ENCODE assay signal across 12 cellular contexts in the genomic region with DNA sequence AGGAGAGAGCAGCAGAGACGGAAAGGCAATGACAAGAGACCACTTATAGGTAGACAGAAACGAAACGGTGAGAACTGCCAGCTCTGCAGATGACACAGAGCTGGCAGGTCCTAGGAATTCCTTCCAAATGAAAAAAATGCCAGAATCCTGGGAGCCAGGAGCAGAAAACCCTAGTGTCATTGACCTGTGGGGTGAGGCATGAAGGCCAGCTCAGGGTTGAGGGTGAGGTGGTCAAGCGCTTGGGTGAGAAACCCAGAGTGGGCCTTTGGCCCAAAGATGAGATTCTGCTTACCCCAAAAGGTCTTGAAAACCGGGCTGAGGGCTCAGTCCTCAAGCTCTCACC. TPM values are rescaled to one million over a fixed set of nuclear protein-coding genes. Genes with fewer than 3 reads are reported as not detected.
A peak's percentile ranks its signal among the peaks of the same experiment; 100 is the strongest.
DNase-seq lines count a peak whose midpoint lies in the region; FAIRE-seq and TF ChIP-seq lines count a peak whose summit lies in the region.
"Had no signal": no experiment of that assay in that cellular context is flagged by ENCODE, and none has a peak within 500 bp of the region (broad histone marks: within the 10 kb centered on the region; RNA-seq: fewer than 3 reads in every experiment).

No MANE protein-coding gene starts in this region.

- no peak overlapping the region for H4K8ac ChIP-seq in H1 (ENCODE audit: extremely low read depth, insufficient read depth, low read length)

- CTCF ChIA-PET in H1 (lab: Charles Lee; ENCODE audit: partially characterized antibody), result interaction anchor here (0.7 to 7.6 kb wide), 20 partner anchors 10 to 219 kb away, joined by 3 to 58 read pairs (median 5); a partner anchor contains a TSS

- H3K4me3 Mint-ChIP-seq in nephron, result peak overlapping the region in 1 of 3 experiments; percentile 1

- H3K18ac ChIP-seq in H1 (ENCODE audit: extremely low read depth, low read length), result no peak overlapping the region

- H3K9me3 ChIP-seq in left ventricle myocardium inferior (replicated peaks), result no peaks in the 10 kb centered on the region
- H3K9me3 ChIP-seq in H1 (ENCODE audit: insufficient read depth in 2 of 2, low read depth in 1 of 2, low read length in 1 of 2), result no peaks in the 10 kb centered on the region
- H3K9me3 ChIP-seq in vagina, result no peaks in the 10 kb centered on the region

- H3K4me2 ChIP-seq in H1 (ENCODE audit: insufficient read depth in 1 of 2, low read depth in 2 of 2, low read length in 2 of 2), result no peak overlapping the region

- no peak overlapping the region for H3K23ac ChIP-seq in H1 (ENCODE audit: insufficient read length)

- no peak overlapping the region for H3K14ac ChIP-seq in H1 (ENCODE audit: insufficient read length)

- no peak overlapping the region for H4K91ac ChIP-seq in H1 (replicated peaks; ENCODE audit: insufficient read length, low read length)

- H4K20me1 ChIP-seq in H1 (replicated peaks in 1 of 2; ENCODE audit: control insufficient read depth in 1 of 2, insufficient read depth in 2 of 2, low read length in 2 of 2), result peaks cover 6 to 8% of the 10 kb centered on the region in 2 experiments

- H3K27me3 ChIP-seq in left ventricle myocardium inferior (ENCODE audit: low read depth) (peaks cover 27% of the 10 kb centered on the region), H1 (replicated peaks in 1 of 4; ENCODE audit: control insufficient read depth in 3 of 4, extremely low read depth in 1 of 4, insufficient read depth in 3 of 4, low read length in 3 of 4) (peaks cover 0 to 21% (median 15%) of the 10 kb centered on the region in 4 experiments; a peak in 5 of 7 replicates), vagina (no peaks in the 10 kb centered on the region)

- H3K79me2 ChIP-seq in H1 (ENCODE audit: control insufficient read depth in 1 of 2, insufficient read depth in 2 of 2, low read length in 2 of 2), result no peaks in the 10 kb centered on the region

- H4K5ac ChIP-seq in H1 (ENCODE audit: insufficient read length, low read depth, low read length), result no peak overlapping the region

- H2BK12ac ChIP-seq in H1 (ENCODE audit: low read depth, low read length), result 0 out of 2 replicates have a peak overlapping the region, but pooled peaks have one; percentile 39

- no peaks in the 10 kb centered on the region for H3K9me3 Mint-ChIP-seq in nephron

- peaks cover 33% of the 10 kb centered on the region for H3K27me3 Mint-ChIP-seq in nephron (ENCODE audit: low read depth)

- peak overlapping the region; percentile 96 for H3K27ac ChIP-seq in left ventricle myocardium inferior (replicated peaks)
- no peak overlapping the region for H3K27ac ChIP-seq in H1 (ENCODE audit: low read depth, low read length)
- peak overlapping the region; percentile 95 for H3K27ac ChIP-seq in vagina

- H3K27ac Mint-ChIP-seq in nephron, result peak overlapping the region; percentile 83 to 95 (median 93)

- H2AK5ac ChIP-seq in H1 (ENCODE audit: low read depth, low read length), result no peak overlapping the region

- no peak overlapping the region for H2BK120ac ChIP-seq in H1 (replicated peaks; ENCODE audit: low read depth, low read length)

- FAIRE-seq in H1 (lab: Jason Lieb, UNC), result no peak

- peaks cover 55% of the 10 kb centered on the region for H3K36me3 ChIP-seq in left ventricle myocardium inferior
- peaks cover 0 to 4% (median 0%) of the 10 kb centered on the region in 4 experiments; a peak in 1 of 8 replicates for H3K36me3 ChIP-seq in H1 (ENCODE audit: control insufficient read depth in 2 of 4, insufficient read depth in 4 of 4, low read length in 3 of 4)
- peaks cover 0 to 15% of the 10 kb centered on the region in 2 donors for H3K36me3 ChIP-seq in vagina

- no peak overlapping the region for H2BK20ac ChIP-seq in H1 (ENCODE audit: low read length)

- no peaks in the 10 kb centered on the region for H3K23me2 ChIP-seq in H1 (ENCODE audit: low read depth, low read length)

- H3K4me1 ChIP-seq in left ventricle myocardium inferior (peaks cover 99% of the 10 kb centered on the region), H1 (replicated peaks in 1 of 4; ENCODE audit: control insufficient read depth in 3 of 4, insufficient read depth in 4 of 4, low read length in 3 of 4) (peaks cover 0 to 13% (median 9%) of the 10 kb centered on the region in 4 experiments; a peak in 6 of 7 replicates), vagina (peaks cover 80% of the 10 kb centered on the region)

- H3K4ac ChIP-seq in H1 (replicated peaks; ENCODE audit: insufficient read length, low read depth, low read length), result no peak overlapping the region

- TF ChIP-seq POLR2A in H1 (IDR thresholded peaks at IDR 0.05; ENCODE audit: control extremely low read depth in 1 of 2, low read depth in 2 of 2, low read length in 2 of 2) (no peak), vagina (IDR thresholded peaks at IDR 0.05) (no peak)

- H2BK15ac ChIP-seq in H1 (ENCODE audit: low read length), result no peak overlapping the region

- H3K56ac ChIP-seq in H1 (replicated peaks; ENCODE audit: insufficient read length, low read depth, low read length), result no peak overlapping the region

- peaks cover 80% of the 10 kb centered on the region for H3K36me3 Mint-ChIP-seq in nephron (ENCODE audit: low read depth)

- H3K4me1 Mint-ChIP-seq in nephron, result peaks cover 87% of the 10 kb centered on the region

- DNase-seq in left ventricle myocardium inferior (no peak), cardiac septum (ENCODE audit: low spot score) (no peak), H1 (ENCODE audit: low read depth in 1 of 2, low spot score in 2 of 2) (no peak), vagina (ENCODE audit: extremely low spot score in 2 of 2) (no peak), DMS53 treated with DMSO at 0.1 percent for 48 hours (lab: John Stamatoyannopoulos, UW; ENCODE audit: unreplicated experiment) (no peak), ureter (ENCODE audit: low spot score) (no peak), anterior cingulate cortex (lab: John Stamatoyannopoulos, UW) (no peak)
- DNase-seq: activated CD4-positive, alpha-beta T cell treated with anti-CD3 and anti-CD28 coated beads for 1 hour; C1 segment of cervical spinal cord; erythroblast; islet precursor cell had no signal

- POLR2A ChIA-PET in H1 (lab: Charles Lee; ENCODE audit: partially characterized antibody), result interaction anchor here (1.0 kb wide), 1 partner anchor 108 kb away, joined by 3 read pairs; no protein-coding TSS in a partner anchor

- H2BK5ac ChIP-seq in H1 (ENCODE audit: low read depth, low read length), result no peak overlapping the region

- no peak overlapping the region for H3K9ac ChIP-seq in H1 (replicated peaks in 1 of 4; ENCODE audit: extremely low read depth in 1 of 4, low read depth in 3 of 4, low read length in 3 of 4)

- TF ChIP-seq EP300 in H1 (IDR thresholded peaks at IDR 0.05; ENCODE audit: borderline replicate concordance in 1 of 2, low read depth in 2 of 2, low read length in 2 of 2), result no peak

- intact Hi-C loops in left ventricle myocardium inferior (cut with micrococcal nuclease), result no loop called here
- intact Hi-C loops in cardiac septum (cut with DNase I), result no loop called here
- intact Hi-C loops in vagina (cut with DNase I), result no loop called here

- no peak for TF ChIP-seq RAD21 in H1 (IDR thresholded peaks at IDR 0.05 in 1 of 2, conservative IDR thresholded peaks at IDR 0.05 in 1 of 2; ENCODE audit: low read depth in 2 of 2, low read length in 2 of 2)

- no peaks in the 10 kb centered on the region for H3K79me1 ChIP-seq in H1 (ENCODE audit: low read depth, low read length)

- whole genome bisulfite sequencing in H1 (ENCODE audit: extremely low coverage in 1 of 2, insufficient coverage in 1 of 2, insufficient read length in 1 of 2, insufficient replicate concordance in 2 of 2, low coverage in 1 of 2, low lambda C conversion rate in 2 of 2, missing lambda C conversion rate in 1 of 2), 2 experiments, result 73% methylated on average over 5 of the region's 5 CpGs; no CpG with 5 or more reads in 1 of the 2 experiments

- H2AFZ ChIP-seq in H1 (ENCODE audit: low read length), result no peak overlapping the region

- TF ChIP-seq CTCF in left ventricle myocardium inferior (IDR thresholded peaks at IDR 0.05; ENCODE audit: borderline replicate concordance) (no peak), H1 (IDR thresholded peaks at IDR 0.05; ENCODE audit: control extremely low read depth in 1 of 3, insufficient read depth in 1 of 3, low read depth in 1 of 3, low read length in 3 of 3) (no peak), nephron (IDR thresholded peaks at IDR 0.05; ENCODE audit: unreplicated experiment in 3 of 3) (no peak), vagina (IDR thresholded peaks at IDR 0.05) (no peak)

- H3K4me3 ChIP-seq in left ventricle myocardium inferior (no peak overlapping the region), H1 (ENCODE audit: extremely low read depth in 1 of 4, insufficient read depth in 2 of 4, low read depth in 3 of 4, low read length in 4 of 4) (no peak overlapping the region), vagina (no peak overlapping the region)

RNA-seq across cellular contexts. Expression of a gene that starts 9.2 kb away (rescaled TPM):
- total RNA-seq in left ventricle myocardium inferior (23.5 TPM), cardiac septum (15.0 TPM), vagina (33.1 TPM), ureter (14.9 TPM)
- 0.09 and 0.19 TPM in 2 replicates for total RNA-seq in H1 (2021; fragmentation: NEBNext Ultra II Directional; extraction: Animal tissue kit (Norgen Biotek cat#: 25700))
- 0.06 and 0.11 TPM in 2 replicates for polyA plus RNA-seq in H1 (2011; rRNA removed)
- 0.09 TPM for polyA plus RNA-seq in H1 (2011; cell fraction: cytosol; rRNA removed)
- polyA plus RNA-seq in H1 (2011; cell fraction: nucleus; rRNA removed), result 0.20 TPM
- 0.09 to 0.24 TPM (median 0.20 TPM) in 4 replicates for polyA plus RNA-seq in H1 (2012, experiment 1 of 2)
- polyA plus RNA-seq in H1 (2012, experiment 2 of 2), result 0.20 TPM
- polyA plus RNA-seq in H1 (2013, experiment 1 of 2), result 0.02 TPM
- polyA plus RNA-seq in H1 (2013, experiment 2 of 2), result 0.11 TPM
- 0.22 TPM in 1 of 2 replicates, not detected in the other for polyA minus RNA-seq in H1 (2011; rRNA and poly(A)+ RNA removed)
- not detected for polyA minus RNA-seq in H1 (2011; cell fraction: cytosol; rRNA and poly(A)+ RNA removed)
- polyA minus RNA-seq in H1 (2011; cell fraction: nucleus; rRNA and poly(A)+ RNA removed), result 0.30 TPM

RNA-seq across cellular contexts. Expression of a gene that starts 22.3 kb away (rescaled TPM):
- total RNA-seq in left ventricle myocardium inferior, result 16.6 TPM
- 19.8 TPM for total RNA-seq in cardiac septum
- 14.9 and 15.3 TPM in 2 replicates for total RNA-seq in H1 (2021; fragmentation: NEBNext Ultra II Directional; extraction: Animal tissue kit (Norgen Biotek cat#: 25700))
- polyA plus RNA-seq in H1 (2011; rRNA removed), result 34.5 and 37.0 TPM in 2 replicates
- polyA plus RNA-seq in H1 (2011; cell fraction: cytosol; rRNA removed), result 24.4 TPM
- polyA plus RNA-seq in H1 (2011; cell fraction: nucleus; rRNA removed), result 22.7 TPM
- polyA plus RNA-seq in H1 (2012, experiment 1 of 2), result 17.7 to 21.4 TPM (median 18.6 TPM) in 4 replicates
- polyA plus RNA-seq in H1 (2012, experiment 2 of 2), result 42.5 TPM
- polyA plus RNA-seq in H1 (2013, experiment 1 of 2), result 23.4 TPM
- 23.8 TPM for polyA plus RNA-seq in H1 (2013, experiment 2 of 2)
- polyA minus RNA-seq in H1 (2011; rRNA and poly(A)+ RNA removed), result 18.9 TPM in 2 replicates
- polyA minus RNA-seq in H1 (2011; cell fraction: cytosol; rRNA and poly(A)+ RNA removed), result 7.5 TPM
- 5.2 TPM for polyA minus RNA-seq in H1 (2011; cell fraction: nucleus; rRNA and poly(A)+ RNA removed)
- 24.3 TPM for total RNA-seq in vagina
- 39.5 TPM for total RNA-seq in ureter

RNA-seq across cellular contexts. Expression of a gene that starts 34.2 kb away (rescaled TPM):
- total RNA-seq in left ventricle myocardium inferior (29.1 TPM), cardiac septum (28.8 TPM), vagina (43.0 TPM), ureter (68.8 TPM)
- total RNA-seq in H1 (2021; fragmentation: NEBNext Ultra II Directional; extraction: Animal tissue kit (Norgen Biotek cat#: 25700)), result 24.9 and 27.1 TPM in 2 replicates
- polyA plus RNA-seq in H1 (2011; rRNA removed), result 30.0 and 48.3 TPM in 2 replicates
- polyA plus RNA-seq in H1 (2011; cell fraction: cytosol; rRNA removed), result 26.0 TPM
- 76.8 TPM for polyA plus RNA-seq in H1 (2011; cell fraction: nucleus; rRNA removed)
- polyA plus RNA-seq in H1 (2012, experiment 1 of 2), result 14.1 to 21.6 TPM (median 19.7 TPM) in 4 replicates
- 16.4 TPM for polyA plus RNA-seq in H1 (2012, experiment 2 of 2)
- 13.4 TPM for polyA plus RNA-seq in H1 (2013, experiment 1 of 2)
- polyA plus RNA-seq in H1 (2013, experiment 2 of 2), result 12.3 TPM
- polyA minus RNA-seq in H1 (2011; rRNA and poly(A)+ RNA removed), result 22.8 and 35.7 TPM in 2 replicates
- polyA minus RNA-seq in H1 (2011; cell fraction: cytosol; rRNA and poly(A)+ RNA removed), result 15.0 TPM
- 34.4 TPM for polyA minus RNA-seq in H1 (2011; cell fraction: nucleus; rRNA and poly(A)+ RNA removed)

RNA-seq across cellular contexts. Expression of a gene that starts 39.0 kb away (rescaled TPM):
- 4.0 TPM for total RNA-seq in left ventricle myocardium inferior
- 0.32 TPM for total RNA-seq in cardiac septum
- total RNA-seq in H1 (2021; fragmentation: NEBNext Ultra II Directional; extraction: Animal tissue kit (Norgen Biotek cat#: 25700)), result 0.11 TPM in 1 of 2 replicates, not detected in the other
- 0.09 and 0.11 TPM in 2 replicates for polyA plus RNA-seq in H1 (2011; rRNA removed)
- 0.10 TPM for polyA plus RNA-seq in H1 (2011; cell fraction: cytosol; rRNA removed)
- polyA plus RNA-seq in H1 (2011; cell fraction: nucleus; rRNA removed), result 0.07 TPM
- polyA plus RNA-seq in H1 (2012, experiment 1 of 2), result 0.11 to 0.17 TPM (median 0.14 TPM) in 3 of 4 replicates, not detected in the other
- polyA plus RNA-seq in H1 (2012, experiment 2 of 2), result 0.12 TPM
- polyA plus RNA-seq in H1 (2013, experiment 1 of 2), result 0.06 TPM
- 0.04 TPM for polyA plus RNA-seq in H1 (2013, experiment 2 of 2)
- polyA minus RNA-seq in H1 (2011; rRNA and poly(A)+ RNA removed), result 0.03 and 0.05 TPM in 2 replicates
- polyA minus RNA-seq in H1 (2011; cell fraction: cytosol; rRNA and poly(A)+ RNA removed), result not detected
- not detected for polyA minus RNA-seq in H1 (2011; cell fraction: nucleus; rRNA and poly(A)+ RNA removed)
- total RNA-seq in vagina, result 3.7 TPM
- total RNA-seq in ureter, result 6.7 TPM

Comparison
In these comparisons a context has a peak if more than half of its experiments do, and no peak if none do; other contexts are left out.
1. RNA of a gene that starts 9.2 kb away (total RNA-seq): 33.1 TPM in vagina (single experiment), 23.5 TPM in left ventricle myocardium inferior (single experiment), 15.0 TPM in cardiac septum (single experiment) and 14.9 TPM in ureter (single experiment); 0.09 to 0.19 TPM in H1; every median in the first group is over 10 times any median in the second.